Comparison of ENCODE assay signal across 24 cellular contexts in genomic region chr12:94812345-94812744, GRCh38.
DNase-seq lines count a peak whose midpoint lies in the region; ATAC-seq lines count a peak whose summit lies in the region.
"Had no signal": no experiment of that assay in that cellular context is flagged by ENCODE, and none has a peak within 500 bp of the region (broad histone marks: within the 10 kb centered on the region; RNA-seq: fewer than 3 reads in every experiment).

No MANE protein-coding gene starts in this region.

- peaks cover 54 to 78% of the 10 kb centered on the region in 2 donors for H3K36me3 Mint-ChIP-seq in stimulated activated naive B cell treated with anti-CD40 and anti-IgM and Interleukin-4, amounts not matched to agents 10 μg/mL and 1 μg/mL and 100 μg/mL, for 72 hours
- H3K36me3 Mint-ChIP-seq in T-helper 2 cell treated with Interferon-gamma antibody and Interleukin-4, amounts not matched to agents 5 μg/mL and 100 μg/mL, for 36 hours (ENCODE audit: low read depth) = peaks cover 2% of the 10 kb centered on the region
- H3K36me3 Mint-ChIP-seq: activated CD4-positive, alpha-beta memory T cell treated with anti-CD3 and anti-CD28 coated beads for 36 hours had no signal

- ATAC-seq in GM18861 (IDR thresholded peaks at IDR 0.05; ENCODE audit: unreplicated experiment) (peak; percentile 38), GM21723 (IDR thresholded peaks at IDR 0.05; ENCODE audit: unreplicated experiment) (peak; percentile 56), HG03045 (IDR thresholded peaks at IDR 0.05; ENCODE audit: unreplicated experiment) (peak; percentile 64)
- peak; percentile 93 to 94 for ATAC-seq in stimulated activated naive B cell treated with anti-CD40 and anti-IgM and Interleukin-4, amounts not matched to agents 10 μg/mL and 1 μg/mL and 100 μg/mL, for 72 hours (replicated peaks)
- ATAC-seq: esophagus mucosa; gastrocnemius medialis; HepG2; natural killer cell; stimulated activated naive CD8-positive, alpha-beta T cell treated with anti-CD3 and anti-CD28 coated beads, Interleukin-15, Interleukin-2, amounts not matched to agents 100 U/mL and 50 U/mL, for 24 hours had no signal

- peak; percentile 58 for DNase-seq in stimulated activated naive B cell treated with anti-CD40 and anti-IgM and Interleukin-4, amounts not matched to agents 10 μg/mL and 1 μg/mL and 100 μg/mL, for 72 hours
- DNase-seq in NCI-H146 treated with DMSO at 0.1 percent for 48 hours (lab: John Stamatoyannopoulos, UW; ENCODE audit: unreplicated experiment) (no peak), hypothalamus (lab: John Stamatoyannopoulos, UW) (no peak)
- DNase-seq in T-helper 2 cell treated with Interferon-gamma antibody and Interleukin-4, amounts not matched to agents 5 μg/mL and 100 μg/mL, for 36 hours (ENCODE audit: low spot score) = no peak
- DNase-seq: activated CD4-positive, alpha-beta memory T cell treated with anti-CD3 and anti-CD28 coated beads for 36 hours; activated naive CD4-positive, alpha-beta T cell treated with Interleukin-2 at 50 U/mL for 16 hours; CD8-positive, alpha-beta memory T cell; DMS79; effector CD8-positive, alpha-beta T cell; gastrocnemius medialis; mesendoderm; natural killer cell; NCI-H1417 treated with DMSO at 0.1 percent for 48 hours; NCI-H2171 treated with DMSO at 0.1 percent for 48 hours; NCI-H774; PC-9; sigmoid colon; stimulated activated naive CD8-positive, alpha-beta T cell treated with anti-CD3 and anti-CD28 coated beads, Interleukin-15, Interleukin-2, amounts not matched to agents 100 U/mL and 50 U/mL, for 24 hours; tibial artery had no signal

- H3K27ac Mint-ChIP-seq in stimulated activated naive B cell treated with anti-CD40 and anti-IgM and Interleukin-4, amounts not matched to agents 10 μg/mL and 1 μg/mL and 100 μg/mL, for 72 hours = peak overlapping the region; percentile 89
- no peak overlapping the region for H3K27ac Mint-ChIP-seq in T-helper 2 cell treated with Interferon-gamma antibody and Interleukin-4, amounts not matched to agents 5 μg/mL and 100 μg/mL, for 36 hours
- H3K27ac Mint-ChIP-seq: activated CD4-positive, alpha-beta memory T cell treated with anti-CD3 and anti-CD28 coated beads for 36 hours; CD8-positive, alpha-beta memory T cell; natural killer cell had no signal

- H3K4me3 Mint-ChIP-seq in stimulated activated naive B cell treated with anti-CD40 and anti-IgM and Interleukin-4, amounts not matched to agents 10 μg/mL and 1 μg/mL and 100 μg/mL, for 72 hours = peak overlapping the region in 1 of 2 donors; percentile 30
- H3K4me3 Mint-ChIP-seq in T-helper 2 cell treated with Interferon-gamma antibody and Interleukin-4, amounts not matched to agents 5 μg/mL and 100 μg/mL, for 36 hours = no peak overlapping the region
- H3K4me3 Mint-ChIP-seq: activated CD4-positive, alpha-beta memory T cell treated with anti-CD3 and anti-CD28 coated beads for 36 hours; CD8-positive, alpha-beta memory T cell; natural killer cell had no signal

- H3K27me3 Mint-ChIP-seq in stimulated activated naive B cell treated with anti-CD40 and anti-IgM and Interleukin-4, amounts not matched to agents 10 μg/mL and 1 μg/mL and 100 μg/mL, for 72 hours = no peaks in the 10 kb centered on the region
- peaks cover 2% of the 10 kb centered on the region for H3K27me3 Mint-ChIP-seq in T-helper 2 cell treated with Interferon-gamma antibody and Interleukin-4, amounts not matched to agents 5 μg/mL and 100 μg/mL, for 36 hours (ENCODE audit: low read depth)

- H3K9me3 Mint-ChIP-seq in stimulated activated naive B cell treated with anti-CD40 and anti-IgM and Interleukin-4, amounts not matched to agents 10 μg/mL and 1 μg/mL and 100 μg/mL, for 72 hours = peaks cover 15 to 20% of the 10 kb centered on the region in 2 donors
- peaks cover 36% of the 10 kb centered on the region for H3K9me3 Mint-ChIP-seq in T-helper 2 cell treated with Interferon-gamma antibody and Interleukin-4, amounts not matched to agents 5 μg/mL and 100 μg/mL, for 36 hours

- peaks cover 24 to 52% of the 10 kb centered on the region in 2 donors for H3K4me1 Mint-ChIP-seq in stimulated activated naive B cell treated with anti-CD40 and anti-IgM and Interleukin-4, amounts not matched to agents 10 μg/mL and 1 μg/mL and 100 μg/mL, for 72 hours
- no peaks in the 10 kb centered on the region for H3K4me1 Mint-ChIP-seq in T-helper 2 cell treated with Interferon-gamma antibody and Interleukin-4, amounts not matched to agents 5 μg/mL and 100 μg/mL, for 36 hours (ENCODE audit: low read depth)
- H3K4me1 Mint-ChIP-seq: CD8-positive, alpha-beta memory T cell; natural killer cell had no signal

Comparison
In these comparisons a context has a peak if more than half of its experiments do, and no peak if none do; other contexts are left out.
1. ATAC-seq: peak in every context shown above with its lines; median percentile 94 in stimulated activated naive B cell treated with anti-CD40 and anti-IgM and Interleukin-4, amounts not matched to agents 10 μg/mL and 1 μg/mL and 100 μg/mL, for 72 hours; 64 in HG03045; 56 in GM21723; 38 in GM18861.